In genomic region chr21:43972850-43973633, GRCh38 we compare ENCODE assay signal across 1 cellular context.
TF ChIP-seq lines count a peak whose summit lies in the region.

No MANE protein-coding gene starts in this region.

TF ChIP-seq in HepG2, 621 proteins besides CTCF, POLR2A, EP300 and RAD21:
- TF ChIP-seq AGO2 (optimal IDR thresholded peaks at IDR 0.05; ENCODE audit: low read depth, low read length) (peak; percentile 15), CAMTA2 (CRISPR knock-in tag; IDR thresholded peaks at IDR 0.05; ENCODE audit: borderline replicate concordance) (no peak), BCL6 (CRISPR knock-in tag; IDR thresholded peaks at IDR 0.05) (peak; percentile 29; the same call in 1 of the 2 replicates), PHF20 (CRISPR knock-in tag; IDR thresholded peaks at IDR 0.05) (no peak), SMAD1 (CRISPR knock-in tag; IDR thresholded peaks at IDR 0.05; ENCODE audit: borderline replicate concordance, low read depth) (no peak), SALL1 (CRISPR knock-in tag; IDR thresholded peaks at IDR 0.05) (0 out of 2 replicates have a peak, but pooled peaks have one; percentile 10), ZNF337 (CRISPR knock-in tag; IDR thresholded peaks at IDR 0.05; ENCODE audit: borderline replicate concordance, low read depth) (no peak), ZNF792 (CRISPR knock-in tag; IDR thresholded peaks at IDR 0.05) (no peak), GABPB1 (CRISPR knock-in tag; IDR thresholded peaks at IDR 0.05) (no peak), FOSL2 (CRISPR knock-in tag; IDR thresholded peaks at IDR 0.05) (no peak), ARID5B (CRISPR knock-in tag; IDR thresholded peaks at IDR 0.05) (0 out of 2 replicates have a peak, but pooled peaks have one; percentile 12), ZNF430 (CRISPR knock-in tag; IDR thresholded peaks at IDR 0.05) (no peak), RARA (CRISPR knock-in tag; IDR thresholded peaks at IDR 0.05) (peak; percentile 48), ZNF687 (CRISPR knock-in tag; IDR thresholded peaks at IDR 0.05) (0 out of 2 replicates have a peak, but pooled peaks have one; percentile 17)
TF ChIP-seq in HepG2: peak in this region for 6.
